Comparison of ENCODE assay signal across 2 cellular contexts in the genomic region with DNA sequence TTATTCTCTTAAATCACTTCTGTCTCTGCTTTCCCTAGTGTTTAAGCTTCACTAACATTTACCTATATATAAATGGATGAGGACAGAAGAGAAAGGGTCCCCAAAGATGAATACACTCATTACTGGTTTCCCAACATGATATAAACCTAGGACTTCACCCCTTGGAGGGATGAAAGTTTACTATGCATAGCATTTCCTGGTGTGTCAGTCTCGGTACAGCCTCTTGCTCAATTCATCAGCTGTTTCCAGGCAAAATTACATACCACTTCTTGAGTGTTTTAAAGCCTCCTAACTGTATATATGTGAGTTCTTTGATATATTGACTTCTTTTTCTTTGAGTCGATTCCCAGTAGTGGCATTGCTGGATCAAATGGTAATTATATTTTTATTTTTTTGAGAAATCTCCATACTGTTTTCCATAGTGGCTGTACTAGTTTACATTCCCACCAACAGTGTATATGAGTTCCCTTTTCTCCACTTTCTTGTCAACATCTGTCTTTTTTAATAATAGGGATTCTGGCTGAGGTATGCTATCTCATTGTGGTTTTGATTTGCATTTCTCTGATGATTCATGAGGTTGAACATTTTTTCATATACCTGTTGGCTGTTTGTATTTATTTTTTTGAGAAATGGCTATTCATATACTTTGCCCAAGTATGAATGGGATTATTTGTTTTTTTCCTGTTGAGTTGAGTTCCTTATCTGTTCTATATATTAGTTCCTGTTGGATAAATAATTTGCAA.
TF ChIP-seq lines count a peak whose summit lies in the region.

No MANE protein-coding gene starts in this region.

TF ChIP-seq in IMR-90, 13 proteins besides CTCF, POLR2A, EP300 and RAD21 (continued from another document):
- TF ChIP-seq CHD1 (IDR thresholded peaks at IDR 0.05; ENCODE audit: low read depth, low read length) (no peak), MAZ (IDR thresholded peaks at IDR 0.05; ENCODE audit: borderline replicate concordance, low read depth, low read length) (no peak), RFX5 (IDR thresholded peaks at IDR 0.05; ENCODE audit: low read depth, low read length) (peak; percentile 87)
- TF ChIP-seq, protein P1, sequence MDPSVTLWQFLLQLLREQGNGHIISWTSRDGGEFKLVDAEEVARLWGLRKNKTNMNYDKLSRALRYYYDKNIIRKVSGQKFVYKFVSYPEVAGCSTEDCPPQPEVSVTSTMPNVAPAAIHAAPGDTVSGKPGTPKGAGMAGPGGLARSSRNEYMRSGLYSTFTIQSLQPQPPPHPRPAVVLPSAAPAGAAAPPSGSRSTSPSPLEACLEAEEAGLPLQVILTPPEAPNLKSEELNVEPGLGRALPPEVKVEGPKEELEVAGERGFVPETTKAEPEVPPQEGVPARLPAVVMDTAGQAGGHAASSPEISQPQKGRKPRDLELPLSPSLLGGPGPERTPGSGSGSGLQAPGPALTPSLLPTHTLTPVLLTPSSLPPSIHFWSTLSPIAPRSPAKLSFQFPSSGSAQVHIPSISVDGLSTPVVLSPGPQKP (IDR thresholded peaks at IDR 0.05; ENCODE audit: borderline replicate concordance, low read depth, low read length), result no peak

TF ChIP-seq in GM23338, 12 proteins besides CTCF, POLR2A, EP300 and RAD21:
- TF ChIP-seq, protein P2, sequence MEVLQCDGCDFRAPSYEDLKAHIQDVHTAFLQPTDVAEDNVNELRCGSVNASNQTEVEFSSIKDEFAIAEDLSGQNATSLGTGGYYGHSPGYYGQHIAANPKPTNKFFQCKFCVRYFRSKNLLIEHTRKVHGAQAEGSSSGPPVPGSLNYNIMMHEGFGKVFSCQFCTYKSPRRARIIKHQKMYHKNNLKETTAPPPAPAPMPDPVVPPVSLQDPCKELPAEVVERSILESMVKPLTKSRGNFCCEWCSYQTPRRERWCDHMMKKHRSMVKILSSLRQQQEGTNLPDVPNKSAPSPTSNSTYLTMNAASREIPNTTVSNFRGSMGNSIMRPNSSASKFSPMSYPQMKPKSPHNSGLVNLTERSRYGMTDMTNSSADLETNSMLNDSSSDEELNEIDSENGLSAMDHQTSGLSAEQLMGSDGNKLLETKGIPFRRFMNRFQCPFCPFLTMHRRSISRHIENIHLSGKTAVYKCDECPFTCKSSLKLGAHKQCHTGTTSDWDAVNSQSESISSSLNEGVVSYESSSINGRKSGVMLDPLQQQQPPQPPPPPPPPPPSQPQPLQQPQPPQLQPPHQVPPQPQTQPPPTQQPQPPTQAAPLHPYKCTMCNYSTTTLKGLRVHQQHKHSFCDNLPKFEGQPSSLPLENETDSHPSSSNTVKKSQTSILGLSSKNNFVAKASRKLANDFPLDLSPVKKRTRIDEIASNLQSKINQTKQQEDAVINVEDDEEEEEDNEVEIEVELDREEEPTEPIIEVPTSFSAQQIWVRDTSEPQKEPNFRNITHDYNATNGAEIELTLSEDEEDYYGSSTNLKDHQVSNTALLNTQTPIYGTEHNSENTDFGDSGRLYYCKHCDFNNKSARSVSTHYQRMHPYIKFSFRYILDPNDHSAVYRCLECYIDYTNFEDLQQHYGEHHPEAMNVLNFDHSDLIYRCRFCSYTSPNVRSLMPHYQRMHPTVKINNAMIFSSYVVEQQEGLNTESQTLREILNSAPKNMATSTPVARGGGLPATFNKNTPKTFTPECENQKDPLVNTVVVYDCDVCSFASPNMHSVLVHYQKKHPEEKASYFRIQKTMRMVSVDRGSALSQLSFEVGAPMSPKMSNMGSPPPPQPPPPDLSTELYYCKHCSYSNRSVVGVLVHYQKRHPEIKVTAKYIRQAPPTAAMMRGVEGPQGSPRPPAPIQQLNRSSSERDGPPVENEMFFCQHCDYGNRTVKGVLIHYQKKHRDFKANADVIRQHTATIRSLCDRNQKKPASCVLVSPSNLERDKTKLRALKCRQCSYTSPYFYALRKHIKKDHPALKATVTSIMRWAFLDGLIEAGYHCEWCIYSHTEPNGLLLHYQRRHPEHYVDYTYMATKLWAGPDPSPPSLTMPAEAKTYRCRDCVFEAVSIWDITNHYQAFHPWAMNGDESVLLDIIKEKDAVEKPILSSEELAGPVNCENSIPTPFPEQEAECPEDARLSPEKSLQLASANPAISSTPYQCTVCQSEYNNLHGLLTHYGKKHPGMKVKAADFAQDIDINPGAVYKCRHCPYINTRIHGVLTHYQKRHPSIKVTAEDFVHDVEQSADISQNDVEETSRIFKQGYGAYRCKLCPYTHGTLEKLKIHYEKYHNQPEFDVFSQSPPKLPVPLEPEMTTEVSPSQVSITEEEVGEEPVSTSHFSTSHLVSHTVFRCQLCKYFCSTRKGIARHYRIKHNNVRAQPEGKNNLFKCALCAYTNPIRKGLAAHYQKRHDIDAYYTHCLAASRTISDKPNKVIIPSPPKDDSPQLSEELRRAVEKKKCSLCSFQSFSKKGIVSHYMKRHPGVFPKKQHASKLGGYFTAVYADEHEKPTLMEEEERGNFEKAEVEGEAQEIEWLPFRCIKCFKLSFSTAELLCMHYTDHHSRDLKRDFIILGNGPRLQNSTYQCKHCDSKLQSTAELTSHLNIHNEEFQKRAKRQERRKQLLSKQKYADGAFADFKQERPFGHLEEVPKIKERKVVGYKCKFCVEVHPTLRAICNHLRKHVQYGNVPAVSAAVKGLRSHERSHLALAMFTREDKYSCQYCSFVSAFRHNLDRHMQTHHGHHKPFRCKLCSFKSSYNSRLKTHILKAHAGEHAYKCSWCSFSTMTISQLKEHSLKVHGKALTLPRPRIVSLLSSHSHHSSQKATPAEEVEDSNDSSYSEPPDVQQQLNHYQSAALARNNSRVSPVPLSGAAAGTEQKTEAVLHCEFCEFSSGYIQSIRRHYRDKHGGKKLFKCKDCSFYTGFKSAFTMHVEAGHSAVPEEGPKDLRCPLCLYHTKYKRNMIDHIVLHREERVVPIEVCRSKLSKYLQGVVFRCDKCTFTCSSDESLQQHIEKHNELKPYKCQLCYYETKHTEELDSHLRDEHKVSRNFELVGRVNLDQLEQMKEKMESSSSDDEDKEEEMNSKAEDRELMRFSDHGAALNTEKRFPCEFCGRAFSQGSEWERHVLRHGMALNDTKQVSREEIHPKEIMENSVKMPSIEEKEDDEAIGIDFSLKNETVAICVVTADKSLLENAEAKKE (CRISPR knock-in tag; IDR thresholded peaks at IDR 0.05), result no peak
- no peak for TF ChIP-seq CREB1 (CRISPR knock-in tag; IDR thresholded peaks at IDR 0.05; ENCODE audit: low read depth)
- no peak for TF ChIP-seq EZH2phosphoT487 (IDR thresholded peaks at IDR 0.05; ENCODE audit: unreplicated experiment)
- no peak for TF ChIP-seq EZH2 (IDR thresholded peaks at IDR 0.05; ENCODE audit: low read depth, unreplicated experiment)
- TF ChIP-seq, protein P3, sequence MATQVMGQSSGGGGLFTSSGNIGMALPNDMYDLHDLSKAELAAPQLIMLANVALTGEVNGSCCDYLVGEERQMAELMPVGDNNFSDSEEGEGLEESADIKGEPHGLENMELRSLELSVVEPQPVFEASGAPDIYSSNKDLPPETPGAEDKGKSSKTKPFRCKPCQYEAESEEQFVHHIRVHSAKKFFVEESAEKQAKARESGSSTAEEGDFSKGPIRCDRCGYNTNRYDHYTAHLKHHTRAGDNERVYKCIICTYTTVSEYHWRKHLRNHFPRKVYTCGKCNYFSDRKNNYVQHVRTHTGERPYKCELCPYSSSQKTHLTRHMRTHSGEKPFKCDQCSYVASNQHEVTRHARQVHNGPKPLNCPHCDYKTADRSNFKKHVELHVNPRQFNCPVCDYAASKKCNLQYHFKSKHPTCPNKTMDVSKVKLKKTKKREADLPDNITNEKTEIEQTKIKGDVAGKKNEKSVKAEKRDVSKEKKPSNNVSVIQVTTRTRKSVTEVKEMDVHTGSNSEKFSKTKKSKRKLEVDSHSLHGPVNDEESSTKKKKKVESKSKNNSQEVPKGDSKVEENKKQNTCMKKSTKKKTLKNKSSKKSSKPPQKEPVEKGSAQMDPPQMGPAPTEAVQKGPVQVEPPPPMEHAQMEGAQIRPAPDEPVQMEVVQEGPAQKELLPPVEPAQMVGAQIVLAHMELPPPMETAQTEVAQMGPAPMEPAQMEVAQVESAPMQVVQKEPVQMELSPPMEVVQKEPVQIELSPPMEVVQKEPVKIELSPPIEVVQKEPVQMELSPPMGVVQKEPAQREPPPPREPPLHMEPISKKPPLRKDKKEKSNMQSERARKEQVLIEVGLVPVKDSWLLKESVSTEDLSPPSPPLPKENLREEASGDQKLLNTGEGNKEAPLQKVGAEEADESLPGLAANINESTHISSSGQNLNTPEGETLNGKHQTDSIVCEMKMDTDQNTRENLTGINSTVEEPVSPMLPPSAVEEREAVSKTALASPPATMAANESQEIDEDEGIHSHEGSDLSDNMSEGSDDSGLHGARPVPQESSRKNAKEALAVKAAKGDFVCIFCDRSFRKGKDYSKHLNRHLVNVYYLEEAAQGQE (IDR thresholded peaks at IDR 0.05; ENCODE audit: unreplicated experiment), result no peak
- TF ChIP-seq NANOG (IDR thresholded peaks at IDR 0.05; ENCODE audit: borderline replicate concordance), result no peak
- no peak for TF ChIP-seq STAT1 (IDR thresholded peaks at IDR 0.05; ENCODE audit: unreplicated experiment)
- TF ChIP-seq, protein P4, sequence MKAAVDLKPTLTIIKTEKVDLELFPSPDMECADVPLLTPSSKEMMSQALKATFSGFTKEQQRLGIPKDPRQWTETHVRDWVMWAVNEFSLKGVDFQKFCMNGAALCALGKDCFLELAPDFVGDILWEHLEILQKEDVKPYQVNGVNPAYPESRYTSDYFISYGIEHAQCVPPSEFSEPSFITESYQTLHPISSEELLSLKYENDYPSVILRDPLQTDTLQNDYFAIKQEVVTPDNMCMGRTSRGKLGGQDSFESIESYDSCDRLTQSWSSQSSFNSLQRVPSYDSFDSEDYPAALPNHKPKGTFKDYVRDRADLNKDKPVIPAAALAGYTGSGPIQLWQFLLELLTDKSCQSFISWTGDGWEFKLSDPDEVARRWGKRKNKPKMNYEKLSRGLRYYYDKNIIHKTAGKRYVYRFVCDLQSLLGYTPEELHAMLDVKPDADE (IDR thresholded peaks at IDR 0.05), result no peak
- no peak for TF ChIP-seq ZNF114 (CRISPR knock-in tag; IDR thresholded peaks at IDR 0.05)
- TF ChIP-seq ZNF331 (CRISPR knock-in tag; IDR thresholded peaks at IDR 0.05; ENCODE audit: low read depth), result no peak
- no peak for TF ChIP-seq POLR2AphosphoS5 (IDR thresholded peaks at IDR 0.05; ENCODE audit: low read depth)
- TF ChIP-seq JUNB (IDR thresholded peaks at IDR 0.05; ENCODE audit: unreplicated experiment), result no peak
